20 cellular contexts compared by ENCODE assay signal in the genomic region with DNA sequence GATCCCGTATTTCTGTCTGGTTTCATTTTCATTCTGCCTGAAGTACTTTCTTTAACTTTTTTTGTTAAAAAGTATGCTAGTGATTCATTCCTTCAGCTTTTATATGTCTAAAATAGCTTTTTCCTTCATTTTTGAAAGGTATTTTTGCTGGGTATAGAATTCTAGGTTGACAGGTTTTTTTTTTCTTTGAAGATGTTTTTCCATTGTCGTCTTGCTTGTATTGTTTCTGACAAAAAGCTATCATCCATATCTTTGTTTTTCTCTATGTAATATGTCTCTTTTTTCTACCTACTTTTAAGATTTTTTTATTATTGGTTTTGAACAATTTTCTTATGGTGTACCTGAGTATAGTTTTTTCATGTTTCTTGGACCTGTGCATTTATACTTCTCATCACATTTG.
"Had no signal": no experiment of that assay in that cellular context is flagged by ENCODE, and none has a peak within 500 bp of the region (broad histone marks: within the 10 kb centered on the region; RNA-seq: fewer than 3 reads in every experiment).

No MANE protein-coding gene starts in this region.

- H3K4me1 ChIP-seq: neural progenitor cell had no signal

- DNase-seq: effector memory CD4-positive, alpha-beta T cell; glutamatergic neuron; immature natural killer cell; left cardiac atrium; left ventricle myocardium superior; mesenchymal stem cell; midbrain; nucleus accumbens; ovary; stimulated activated naive CD4-positive, alpha-beta T cell treated with Interleukin-2 at 50 U/mL for 16 hours had no signal

- H3K27me3 ChIP-seq: esophagus muscularis mucosa, gastroesophageal sphincter, neural progenitor cell, ovary had no signal

- H3K27ac ChIP-seq: esophagus muscularis mucosa, gastroesophageal sphincter, neural progenitor cell, ovary, skin epidermis had no signal

- H3K36me3 ChIP-seq: ovary had no signal

- H3K9ac ChIP-seq: neural progenitor cell had no signal

- H3K9me3 ChIP-seq: ovary had no signal

- FAIRE-seq: endometrium, keratinocyte, urothelium cell line had no signal

- ATAC-seq: gastroesophageal sphincter; left cardiac atrium; left ventricle myocardium superior; natural killer cell treated with Interleukin-12 subunit alpha and Interleukin-12 subunit beta and Interleukin-15 and Interleukin-18, amount 100 ng/mL, for 72 hours; sciatic nerve had no signal

- H3K4me3 ChIP-seq: esophagus muscularis mucosa, gastroesophageal sphincter, lung, neural progenitor cell, ovary, skin epidermis had no signal
